12 cellular contexts compared by ENCODE assay signal in genomic region chr2:181438298-181438697, GRCh38. TPM values are rescaled to one million over a fixed set of nuclear protein-coding genes. Genes with fewer than 3 reads are reported as not detected.
A peak's percentile ranks its signal among the peaks of the same experiment; 100 is the strongest.
DNase-seq lines count a peak whose midpoint lies in the region; ATAC-seq and TF ChIP-seq lines count a peak whose summit lies in the region.
"Had no signal": no experiment of that assay in that cellular context is flagged by ENCODE, and none has a peak within 500 bp of the region (broad histone marks: within the 10 kb centered on the region; RNA-seq: fewer than 3 reads in every experiment).

No MANE protein-coding gene starts in this region.

- H3K27me3 ChIP-seq in IMR-90 (ENCODE audit: control insufficient read depth, insufficient read depth, low read length): peaks cover 5% of the 10 kb centered on the region; the same call in 1 of the 2 replicates
- H3K27me3 ChIP-seq: thyroid gland had no signal

- H3K9me3 Mint-ChIP-seq in activated CD4-positive, alpha-beta T cell treated with anti-CD3 and anti-CD28 coated beads, Interleukin-2, amount 10 ng/mL, durations not matched to agents 7 days and 5 days: peaks cover 2% of the 10 kb centered on the region
- H3K9me3 Mint-ChIP-seq in naive thymus-derived CD8-positive, alpha-beta T cell: peaks cover 0 to 2% (median 0%) of the 10 kb centered on the region in 9 donors

- no peak overlapping the region for H3K4ac ChIP-seq in IMR-90 (ENCODE audit: low read depth, low read length)

- H3K9me3 ChIP-seq in IMR-90 (ENCODE audit: control insufficient read depth, insufficient read depth, low read length): no peaks in the 10 kb centered on the region
- H3K9me3 ChIP-seq: mucosa of descending colon, thyroid gland had no signal

- TF ChIP-seq POLR2A in IMR-90 (IDR thresholded peaks at IDR 0.05; ENCODE audit: low read depth, low read length): no peak

- no TSS peak for BruUV-seq in IMR-90 (replicated peaks; lab: Mats Ljungman, UMichigan)

- H3K9me1 ChIP-seq in IMR-90 (ENCODE audit: insufficient read depth, low read length): no peaks in the 10 kb centered on the region

- CTCF ChIA-PET in IMR-90 (lab: Yijun Ruan, JAX): no interaction called here
- CTCF ChIA-PET in activated CD4-positive, alpha-beta T cell treated with anti-CD3 and anti-CD28 coated beads, Interleukin-2, amount 10 ng/mL, durations not matched to agents 7 days and 5 days (lab: Charles Lee): interaction anchor here (1.0 to 1.2 kb wide), 3 partner anchors 9 to 17 kb away, joined by 3 to 4 read pairs (median 3); no protein-coding TSS in a partner anchor

- no peak overlapping the region for H3K27ac ChIP-seq in IMR-90 (ENCODE audit: insufficient read depth, low read length)
- H3K27ac ChIP-seq: HL-60, thyroid gland had no signal

- no peak overlapping the region for H4K8ac ChIP-seq in IMR-90 (ENCODE audit: low read depth in 2 of 2, low read length in 2 of 2)

- WGBS in IMR-90 (ENCODE audit: extremely low coverage in 2 of 2, insufficient read length in 1 of 2), 2 experiments: no CpG with 5 or more reads among the region's 2 CpGs

- in situ Hi-C loops in IMR-90 (cut with MboI; ENCODE audit: low sequenced_read_pairs): no loop called here

- DNase-seq in NCI-H82 (lab: John Stamatoyannopoulos, UW): peak; percentile 56
- DNase-seq in NCI-H82 treated with DMSO at 0.1 percent for 48 hours (lab: John Stamatoyannopoulos, UW; ENCODE audit: unreplicated experiment): no peak
- no peak for DNase-seq in IMR-90
- DNase-seq in activated CD4-positive, alpha-beta T cell treated with anti-CD3 and anti-CD28 coated beads, Interleukin-2, amount 10 ng/mL, durations not matched to agents 7 days and 5 days: peak; percentile 27
- DNase-seq in naive thymus-derived CD8-positive, alpha-beta T cell: peak in 1 of 10 donors; percentile 26
- no peak for DNase-seq in superior temporal gyrus (ENCODE audit: extremely low spot score)
- DNase-seq: NCI-H446 treated with DMSO at 0.1 percent for 48 hours, thyroid gland had no signal

- intact Hi-C loops in IMR-90 (cut with micrococcal nuclease): no loop called here

- no peak overlapping the region for H2BK20ac ChIP-seq in IMR-90 (ENCODE audit: low read depth, low read length)

- H3K14ac ChIP-seq in IMR-90 (replicated peaks; ENCODE audit: low read depth, low read length): no peak overlapping the region

- TF ChIP-seq RAD21 in IMR-90 (IDR thresholded peaks at IDR 0.05; ENCODE audit: low read length): no peak

- no peak overlapping the region for H3K4me3 ChIP-seq in IMR-90 (ENCODE audit: insufficient read depth, low read depth, low read length)
- H3K4me3 ChIP-seq: mucosa of descending colon, thyroid gland had no signal

- H3K56ac ChIP-seq in IMR-90 (ENCODE audit: extremely low read depth, insufficient read depth, low read length): no peak overlapping the region

- peaks cover 5% of the 10 kb centered on the region for H3K27me3 Mint-ChIP-seq in activated CD4-positive, alpha-beta T cell treated with anti-CD3 and anti-CD28 coated beads, Interleukin-2, amount 10 ng/mL, durations not matched to agents 7 days and 5 days
- no peaks in the 10 kb centered on the region for H3K27me3 Mint-ChIP-seq in naive thymus-derived CD8-positive, alpha-beta T cell

- no peak overlapping the region for H3K18ac ChIP-seq in IMR-90 (ENCODE audit: low read depth, low read length)

- no peaks in the 10 kb centered on the region for H3K79me1 ChIP-seq in IMR-90 (ENCODE audit: low read depth in 1 of 2, low read length in 2 of 2)

- H3K4me1 ChIP-seq in IMR-90 (ENCODE audit: control insufficient read depth, insufficient read depth, low read length): no peaks in the 10 kb centered on the region
- H3K4me1 ChIP-seq: thyroid gland had no signal

- no peak overlapping the region for H2BK120ac ChIP-seq in IMR-90 (ENCODE audit: low read depth, low read length)

- no peak overlapping the region for H3K23ac ChIP-seq in IMR-90 (ENCODE audit: low read depth, low read length)

- H2BK15ac ChIP-seq in IMR-90 (ENCODE audit: low read depth, low read length): no peak overlapping the region

- H3K9ac ChIP-seq in IMR-90 (ENCODE audit: low read depth, low read length): no peak overlapping the region

- no peaks in the 10 kb centered on the region for H4K20me1 ChIP-seq in IMR-90 (ENCODE audit: insufficient read depth, low read length)

- H2AFZ ChIP-seq in IMR-90 (replicated peaks; ENCODE audit: low read length, poor library complexity): no peak overlapping the region

- no peak overlapping the region for H2BK5ac ChIP-seq in IMR-90 (ENCODE audit: low read depth, low read length, poor library complexity, severe bottlenecking)

- no peak for ATAC-seq in IMR-90 (ENCODE audit: low read depth)
- peak; percentile 51 to 71 for ATAC-seq in naive thymus-derived CD8-positive, alpha-beta T cell
- no peak for ATAC-seq in HG03378 (IDR thresholded peaks at IDR 0.05; ENCODE audit: unreplicated experiment)
- ATAC-seq in HG02763 (IDR thresholded peaks at IDR 0.05; ENCODE audit: unreplicated experiment): no peak
- ATAC-seq: mucosa of descending colon had no signal

- H3K27ac Mint-ChIP-seq in activated CD4-positive, alpha-beta T cell treated with anti-CD3 and anti-CD28 coated beads, Interleukin-2, amount 10 ng/mL, durations not matched to agents 7 days and 5 days: no peak overlapping the region
- H3K27ac Mint-ChIP-seq in naive thymus-derived CD8-positive, alpha-beta T cell: peak overlapping the region in 1 of 10 donors; percentile 27

- H4K5ac ChIP-seq in IMR-90 (ENCODE audit: low read depth, low read length): no peak overlapping the region

- H3K4me3 Mint-ChIP-seq in activated CD4-positive, alpha-beta T cell treated with anti-CD3 and anti-CD28 coated beads, Interleukin-2, amount 10 ng/mL, durations not matched to agents 7 days and 5 days: no peak overlapping the region
- no peak overlapping the region for H3K4me3 Mint-ChIP-seq in naive thymus-derived CD8-positive, alpha-beta T cell

- peaks cover 2% of the 10 kb centered on the region for H3K36me3 Mint-ChIP-seq in activated CD4-positive, alpha-beta T cell treated with anti-CD3 and anti-CD28 coated beads, Interleukin-2, amount 10 ng/mL, durations not matched to agents 7 days and 5 days (ENCODE audit: low read depth)
- peaks cover 0 to 10% (median 2%) of the 10 kb centered on the region in 3 donors for H3K36me3 Mint-ChIP-seq in naive thymus-derived CD8-positive, alpha-beta T cell

- TF ChIP-seq CTCF in IMR-90 (conservative IDR thresholded peaks at IDR 0.05; ENCODE audit: low read depth, low read length): no peak

- H3K36me3 ChIP-seq in IMR-90 (ENCODE audit: control insufficient read depth, insufficient read depth, low read length): no peaks in the 10 kb centered on the region
- H3K36me3 ChIP-seq: thyroid gland had no signal

- no peak overlapping the region for H4K91ac ChIP-seq in IMR-90 (ENCODE audit: insufficient read depth, low read depth, low read length)

- no peak overlapping the region for H2AK5ac ChIP-seq in IMR-90 (ENCODE audit: low read depth, low read length)

- H3K4me2 ChIP-seq in IMR-90 (ENCODE audit: low read depth, low read length): no peak overlapping the region

- POLR2A ChIA-PET in IMR-90 (lab: Charles Lee; ENCODE audit: unreplicated experiment): no interaction called here
- POLR2A ChIA-PET in activated CD4-positive, alpha-beta T cell treated with anti-CD3 and anti-CD28 coated beads, Interleukin-2, amount 10 ng/mL, durations not matched to agents 7 days and 5 days (lab: Charles Lee): no interaction called here
- POLR2A ChIA-PET in naive thymus-derived CD8-positive, alpha-beta T cell (lab: Charles Lee): interaction anchor here (1.0 to 1.3 kb wide), 2 partner anchors 17 to 19 kb away, joined by 4 to 7 read pairs; partner anchors contain the start of gene ITGA4

- H2AK9ac ChIP-seq in IMR-90 (replicated peaks; ENCODE audit: low read depth, low read length, poor library complexity): no peak overlapping the region

- peaks cover 29% of the 10 kb centered on the region for H3K4me1 Mint-ChIP-seq in activated CD4-positive, alpha-beta T cell treated with anti-CD3 and anti-CD28 coated beads, Interleukin-2, amount 10 ng/mL, durations not matched to agents 7 days and 5 days
- peaks cover 13 to 23% (median 19%) of the 10 kb centered on the region in 4 donors for H3K4me1 Mint-ChIP-seq in naive thymus-derived CD8-positive, alpha-beta T cell

- dilution Hi-C loops in IMR-90 (cut with HindIII; ENCODE audit: low sequenced_read_pairs, unreplicated experiment): no loop called here

TF ChIP-seq in IMR-90, 13 proteins besides CTCF, POLR2A, EP300 and RAD21:
- TF ChIP-seq FOS (IDR thresholded peaks at IDR 0.05; ENCODE audit: low read depth, low read length): no peak
- TF ChIP-seq ELK1 (IDR thresholded peaks at IDR 0.05; ENCODE audit: borderline replicate concordance, low read depth, low read length): no peak
- TF ChIP-seq MAFK (IDR thresholded peaks at IDR 0.05; ENCODE audit: low read depth, low read length): 0 out of 2 replicates have a peak, but pooled peaks have one; percentile 5
- no peak for TF ChIP-seq NFE2L2 (IDR thresholded peaks at IDR 0.05; ENCODE audit: low read depth, low read length)
- no peak for TF ChIP-seq CEBPB (IDR thresholded peaks at IDR 0.05; ENCODE audit: low read depth, low read length)
- no peak for TF ChIP-seq BHLHE40 (IDR thresholded peaks at IDR 0.05; ENCODE audit: low read depth, low read length)
- no peak for TF ChIP-seq RCOR1 (IDR thresholded peaks at IDR 0.05; ENCODE audit: insufficient replicate concordance, low read length)

RNA-seq across cellular contexts. Expression of gene ITGA4, which starts 18.9 kb away (rescaled TPM):
- 13.6 and 20.6 TPM in 2 replicates for total RNA-seq in IMR-90 (2012; rRNA removed)
- 5.8 and 6.9 TPM in 2 replicates for polyA plus RNA-seq in IMR-90 (2012; rRNA removed)
- 1.9 and 4.0 TPM in 2 replicates for polyA plus RNA-seq in IMR-90 (2012; cell fraction: cytosol; rRNA removed)
- 3.8 and 4.1 TPM in 2 replicates for polyA plus RNA-seq in IMR-90 (2012; cell fraction: nucleus; rRNA removed; ENCODE audit: low replicate concordance)
- total RNA-seq in activated CD4-positive, alpha-beta T cell treated with anti-CD3 and anti-CD28 coated beads, Interleukin-2, amount 10 ng/mL, durations not matched to agents 7 days and 5 days: 100 to 1,000 TPM; 160 to 163 TPM
- 100 to 1,000 TPM; 206 to 210 TPM for total RNA-seq in naive thymus-derived CD8-positive, alpha-beta T cell
- 100 to 1,000 TPM in 2 of 3 donors, 10 to 100 TPM in 1; 88.1 to 128 (median 121) TPM for polyA plus RNA-seq in naive thymus-derived CD8-positive, alpha-beta T cell

Comparison
In these comparisons a context has a peak if more than half of its experiments do, and no peak if none do; other contexts are left out.
1. DNase-seq: peak in NCI-H82 (single experiment) and activated CD4-positive, alpha-beta T cell treated with anti-CD3 and anti-CD28 coated beads, Interleukin-2, amount 10 ng/mL, durations not matched to agents 7 days and 5 days (single experiment); none in NCI-H82 treated with DMSO at 0.1 percent for 48 hours (single experiment), IMR-90 (single experiment) and superior temporal gyrus (single experiment).
2. ATAC-seq: peak in naive thymus-derived CD8-positive, alpha-beta T cell (2 of 2); none in IMR-90 (single experiment), HG03378 (single experiment) and HG02763 (single experiment).